In the genomic region with DNA sequence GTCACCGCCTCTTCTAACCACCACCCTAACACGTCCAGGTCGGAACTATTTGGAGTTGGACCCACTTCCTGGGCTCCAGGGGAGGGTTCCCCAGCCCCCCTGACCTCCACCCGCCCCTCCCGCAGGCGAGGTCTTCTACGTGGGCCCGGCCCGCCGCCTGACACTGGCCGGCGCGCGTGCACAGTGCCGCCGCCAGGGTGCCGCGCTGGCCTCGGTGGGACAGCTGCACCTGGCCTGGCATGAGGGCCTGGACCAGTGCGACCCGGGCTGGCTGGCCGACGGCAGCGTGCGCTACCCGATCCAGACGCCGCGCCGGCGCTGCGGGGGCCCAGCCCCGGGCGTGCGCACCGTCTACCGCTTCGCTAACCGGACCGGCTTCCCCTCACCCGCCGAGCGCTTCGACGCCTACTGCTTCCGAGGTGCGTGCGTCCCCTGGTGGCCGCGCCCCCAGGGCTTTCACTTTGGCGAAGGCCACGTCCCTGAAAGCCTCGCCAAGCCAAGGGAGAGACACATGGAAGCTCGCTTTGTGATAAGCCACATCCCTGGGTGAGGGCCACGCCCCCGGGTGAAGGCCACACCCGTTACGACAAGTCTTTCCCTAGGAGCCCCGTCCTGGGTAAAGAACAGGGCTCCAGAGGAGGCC, we compare ENCODE assay signal across 8 cellular contexts. TPM values are rescaled to one million over a fixed set of nuclear protein-coding genes. Genes with fewer than 3 reads are reported as not detected.
DNase-seq lines count a peak whose midpoint lies in the region; ATAC-seq and TF ChIP-seq lines count a peak whose summit lies in the region.

No MANE protein-coding gene starts in this region.

- ATAC-seq in HG02763 (IDR thresholded peaks at IDR 0.05; ENCODE audit: unreplicated experiment) = peak; percentile 59
- peak; percentile 94 for ATAC-seq in activated T-cell treated with anti-CD3 and anti-CD28 coated beads, Interleukin-2, amount 50 U/mL, for 72 hours (replicated peaks in 1 of 2)

- DNase-seq in activated T-cell treated with anti-CD3 and anti-CD28 coated beads, Interleukin-2, amount 50 U/mL, for 72 hours = peak; percentile 81 to 84
- peak; percentile 46 for DNase-seq in fibroblast of the aortic adventitia (ENCODE audit: low read depth)
- DNase-seq in osteocyte (ENCODE audit: extremely low spot score, unreplicated experiment) = no peak
- DNase-seq in tibial artery = peak; percentile 27 to 69
- no peak for DNase-seq in putamen (ENCODE audit: low spot score)

- H3K9me3 ChIP-seq in OCI-LY1 (ENCODE audit: low read length) (no peaks in the 10 kb centered on the region), tibial artery (no peaks in the 10 kb centered on the region)

- H4K20me1 ChIP-seq in OCI-LY1 (ENCODE audit: insufficient read depth, low read length) = no peaks in the 10 kb centered on the region

- intact Hi-C loops in tibial artery (cut with DNase I; ENCODE audit: low total_unique reads) = no loop called here

- no peaks in the 10 kb centered on the region for H3K79me2 ChIP-seq in OCI-LY1 (ENCODE audit: insufficient read depth, low read length)

- H3K4me1 ChIP-seq in OCI-LY1 (ENCODE audit: insufficient read depth, low read length, severe bottlenecking) (peaks cover 11% of the 10 kb centered on the region), tibial artery (peaks cover 0 to 9% (median 7%) of the 10 kb centered on the region in 4 donors)

- H3K4me1 Mint-ChIP-seq in activated T-cell treated with anti-CD3 and anti-CD28 coated beads, Interleukin-2, amount 50 U/mL, for 72 hours (ENCODE audit: low read depth) = peaks cover 6% of the 10 kb centered on the region
- H3K4me1 Mint-ChIP-seq in osteocyte (ENCODE audit: unreplicated experiment) = no peaks in the 10 kb centered on the region

- H3K4me3 ChIP-seq in OCI-LY1 (ENCODE audit: low read depth, low read length, poor library complexity, severe bottlenecking) (peak overlapping the region; percentile 51), fibroblast of the aortic adventitia (ENCODE audit: low read depth, low read length) (peak overlapping the region; percentile 13), tibial artery (peak overlapping the region; percentile 13 to 45)

- H3K27ac Mint-ChIP-seq in activated T-cell treated with anti-CD3 and anti-CD28 coated beads, Interleukin-2, amount 50 U/mL, for 72 hours = no peak overlapping the region
- H3K27ac Mint-ChIP-seq in osteocyte (ENCODE audit: unreplicated experiment) = no peak overlapping the region

- H3K27me3 Mint-ChIP-seq in activated T-cell treated with anti-CD3 and anti-CD28 coated beads, Interleukin-2, amount 50 U/mL, for 72 hours (ENCODE audit: low read depth) = peaks cover 17% of the 10 kb centered on the region
- peaks cover 29% of the 10 kb centered on the region for H3K27me3 Mint-ChIP-seq in osteocyte (ENCODE audit: unreplicated experiment)

- no peak overlapping the region; the same call in 1 of the 2 replicates for H3K9ac ChIP-seq in OCI-LY1 (ENCODE audit: low read length)

- peak overlapping the region; percentile 79 to 82 for H3K4me3 Mint-ChIP-seq in activated T-cell treated with anti-CD3 and anti-CD28 coated beads, Interleukin-2, amount 50 U/mL, for 72 hours
- peak overlapping the region; percentile 60 for H3K4me3 Mint-ChIP-seq in osteocyte (ENCODE audit: unreplicated experiment)

- H3K36me3 ChIP-seq in OCI-LY1 (ENCODE audit: insufficient read depth, low read length) (no peaks in the 10 kb centered on the region), tibial artery (no peaks in the 10 kb centered on the region)

- H3K36me3 Mint-ChIP-seq in activated T-cell treated with anti-CD3 and anti-CD28 coated beads, Interleukin-2, amount 50 U/mL, for 72 hours (ENCODE audit: insufficient read depth in 2 of 2) = no peaks in the 10 kb centered on the region
- no peaks in the 10 kb centered on the region for H3K36me3 Mint-ChIP-seq in osteocyte (ENCODE audit: unreplicated experiment)

- H3F3A ChIP-seq in OCI-LY1 (ENCODE audit: insufficient read depth, low read length) = no peaks in the 10 kb centered on the region

- H2AFZ ChIP-seq in OCI-LY1 (ENCODE audit: low read length) = no peak overlapping the region

- H3K9me3 Mint-ChIP-seq in activated T-cell treated with anti-CD3 and anti-CD28 coated beads, Interleukin-2, amount 50 U/mL, for 72 hours = no peaks in the 10 kb centered on the region
- H3K9me3 Mint-ChIP-seq in osteocyte (ENCODE audit: unreplicated experiment) = no peaks in the 10 kb centered on the region

- H3K27ac ChIP-seq in C4-2B (no peak overlapping the region), OCI-LY1 (ENCODE audit: low read depth, low read length, poor library complexity, severe bottlenecking) (no peak overlapping the region), tibial artery (no peak overlapping the region)

- no peaks in the 10 kb centered on the region for H3K9me2 ChIP-seq in OCI-LY1 (ENCODE audit: low read depth, low read length)

- peaks cover 11% of the 10 kb centered on the region for H3K27me3 ChIP-seq in OCI-LY1 (ENCODE audit: insufficient read depth, low read length)
- H3K27me3 ChIP-seq in tibial artery = peaks cover 0 to 61% of the 10 kb centered on the region in 2 donors

- H3K4me2 ChIP-seq in OCI-LY1 (ENCODE audit: low read length) = peak overlapping the region; percentile 69

- peak; percentile 89 for TF ChIP-seq CTCF in C4-2B (conservative IDR thresholded peaks at IDR 0.05)
- TF ChIP-seq CTCF in OCI-LY1 (IDR thresholded peaks at IDR 0.05; ENCODE audit: low read length) = peak; percentile 73
- TF ChIP-seq CTCF in fibroblast of the aortic adventitia (IDR thresholded peaks at IDR 0.05; ENCODE audit: insufficient read depth, low read length) = peak; percentile 53
- TF ChIP-seq CTCF in osteocyte (IDR thresholded peaks at IDR 0.05) = peak; percentile 54
- TF ChIP-seq CTCF in tibial artery (IDR thresholded peaks at IDR 0.05) = peak; percentile 34 to 45

RNA-seq across cellular contexts. Expression of a gene that starts 13.2 kb away (rescaled TPM):
- under 1 TPM in 1 of 2 donors, not detected in 1; 0.14 TPM for total RNA-seq in activated T-cell treated with anti-CD3 and anti-CD28 coated beads, Interleukin-2, amount 50 U/mL, for 72 hours
- total RNA-seq in fibroblast of the aortic adventitia (ENCODE audit: low replicate concordance) (not detected in 2 replicates), osteocyte (not detected in 2 replicates)

RNA-seq across cellular contexts. Expression of a gene that starts 21.8 kb away (rescaled TPM):
- 10 to 100 TPM; 27.5 to 34.6 TPM for total RNA-seq in activated T-cell treated with anti-CD3 and anti-CD28 coated beads, Interleukin-2, amount 50 U/mL, for 72 hours
- total RNA-seq in fibroblast of the aortic adventitia (ENCODE audit: low replicate concordance) = 3.4 and 17.8 TPM in 2 replicates
- total RNA-seq in osteocyte = 11.6 and 11.7 TPM in 2 replicates

RNA-seq across cellular contexts. Expression of a gene that starts 32.9 kb away (rescaled TPM):
- 100 to 1,000 TPM in 1 of 2 donors, 10 to 100 TPM in 1; 83.8 to 107 TPM for total RNA-seq in activated T-cell treated with anti-CD3 and anti-CD28 coated beads, Interleukin-2, amount 50 U/mL, for 72 hours
- 38.0 and 61.2 TPM in 2 replicates for total RNA-seq in fibroblast of the aortic adventitia (ENCODE audit: low replicate concordance)
- 74.8 and 75.3 TPM in 2 replicates for total RNA-seq in osteocyte

RNA-seq across cellular contexts. Expression of a gene that starts 33.0 kb away (rescaled TPM):
- total RNA-seq in activated T-cell treated with anti-CD3 and anti-CD28 coated beads, Interleukin-2, amount 50 U/mL, for 72 hours = 10 to 100 TPM; 10.7 to 16.2 TPM
- total RNA-seq in fibroblast of the aortic adventitia (ENCODE audit: low replicate concordance) (3.5 and 13.8 TPM in 2 replicates), osteocyte (23.7 and 24.4 TPM in 2 replicates)

RNA-seq across cellular contexts. Expression of a gene that starts 48.1 kb away (rescaled TPM):
- total RNA-seq in activated T-cell treated with anti-CD3 and anti-CD28 coated beads, Interleukin-2, amount 50 U/mL, for 72 hours = not detected
- total RNA-seq in fibroblast of the aortic adventitia (ENCODE audit: low replicate concordance) = 0.27 TPM in 1 of 2 replicates, not detected in the other
- total RNA-seq in osteocyte = 1.3 and 1.6 TPM in 2 replicates

Comparison
In these comparisons a context has a peak if more than half of its experiments do, and no peak if none do; other contexts are left out.
1. DNase-seq: peak in activated T-cell treated with anti-CD3 and anti-CD28 coated beads, Interleukin-2, amount 50 U/mL, for 72 hours (2 of 2), fibroblast of the aortic adventitia (single experiment) and tibial artery (2 of 2); none in osteocyte (single experiment) and putamen (single experiment).
2. Peak in every context shown above with its lines, with median percentiles within 50 percentile points of each other: CTCF ChIP-seq and H3K4me3 ChIP-seq.